Comparison of ENCODE assay signal across 16 cellular contexts in genomic region chr5:65919773-65920172, GRCh38. TPM values are rescaled to one million over a fixed set of nuclear protein-coding genes. Genes with fewer than 3 reads are reported as not detected.
DNase-seq lines count a peak whose midpoint lies in the region; ATAC-seq and TF ChIP-seq lines count a peak whose summit lies in the region.
"Had no signal": no experiment of that assay in that cellular context is flagged by ENCODE, and none has a peak within 500 bp of the region (broad histone marks: within the 10 kb centered on the region; RNA-seq: fewer than 3 reads in every experiment).

No MANE protein-coding gene starts in this region.

- ATAC-seq in RWPE2 (ENCODE audit: low read depth), result peak; percentile 72

- no peak for TF ChIP-seq CTCF in RWPE2 (IDR thresholded peaks at IDR 0.05; ENCODE audit: poor library complexity, severe bottlenecking)
- TF ChIP-seq CTCF in osteoblast (IDR thresholded peaks at IDR 0.05; ENCODE audit: extremely low read depth, low read depth, low read length), result no peak

- H3K9me3 ChIP-seq in RWPE2 (ENCODE audit: severe bottlenecking), result no peaks in the 10 kb centered on the region
- H3K9me3 ChIP-seq in osteoblast (ENCODE audit: low read depth, low read length), result no peaks in the 10 kb centered on the region
- H3K9me3 ChIP-seq: SJSA1 had no signal

- no peaks in the 10 kb centered on the region for H3K36me3 ChIP-seq in RWPE2 (ENCODE audit: low read depth)
- no peaks in the 10 kb centered on the region for H3K36me3 ChIP-seq in osteoblast (ENCODE audit: insufficient read depth, low read length)
- H3K36me3 ChIP-seq: SJSA1 had no signal

- DNase-seq in EH (ENCODE audit: low read depth) (peak; percentile 32), RWPE2 (ENCODE audit: low spot score) (no peak), fibroblast of gingiva (ENCODE audit: low read depth) (peak; percentile 55), osteoblast (ENCODE audit: insufficient read length, low spot score, missing footprints) (peak; percentile 93), DMS114 treated with DMSO at 0.1 percent for 48 hours (lab: John Stamatoyannopoulos, UW; ENCODE audit: unreplicated experiment) (no peak), nucleus accumbens (lab: John Stamatoyannopoulos, UW) (no peak)
- no peak for DNase-seq in activated CD8-positive, alpha-beta memory T cell treated with anti-CD3 and anti-CD28 coated beads for 24 hours
- no peak for DNase-seq in activated CD8-positive, alpha-beta memory T cell treated with anti-CD3 and anti-CD28 coated beads, Interleukin-2, amount 50 U/mL, for 48 hours
- DNase-seq: CD8-positive, alpha-beta memory T cell; H7; NCI-H146; NCI-H2227 treated with DMSO at 0.1 percent for 48 hours; NCI-H524 treated with DMSO at 0.1 percent for 48 hours; OCI-M1 had no signal

- no peak overlapping the region for H3K4me2 ChIP-seq in osteoblast (ENCODE audit: insufficient read depth, low read length)

- no peak overlapping the region for H3K4me3 ChIP-seq in RWPE2 (ENCODE audit: severe bottlenecking)
- no peak overlapping the region for H3K4me3 ChIP-seq in osteoblast (ENCODE audit: insufficient read depth, low read length)
- H3K4me3 ChIP-seq: SJSA1 had no signal

- H4K20me1 ChIP-seq in osteoblast (ENCODE audit: insufficient read depth, low read length), result no peaks in the 10 kb centered on the region

- no peaks in the 10 kb centered on the region for H3K27me3 ChIP-seq in RWPE2 (ENCODE audit: insufficient read depth, poor library complexity, severe bottlenecking)
- H3K27me3 ChIP-seq in osteoblast (ENCODE audit: insufficient read depth, low read length), result no peaks in the 10 kb centered on the region
- H3K27me3 ChIP-seq: SJSA1 had no signal

- H3K79me2 ChIP-seq in osteoblast (ENCODE audit: insufficient read depth, low read length), result no peaks in the 10 kb centered on the region

- H3K4me1 ChIP-seq in RWPE2 (ENCODE audit: insufficient read depth, poor library complexity, severe bottlenecking) (peaks cover 9% of the 10 kb centered on the region), osteoblast (ENCODE audit: insufficient read depth, low read length) (peaks cover 8% of the 10 kb centered on the region)

- H2AFZ ChIP-seq in osteoblast (ENCODE audit: low read length), result no peak overlapping the region

- H3K27ac ChIP-seq in RWPE2 (ENCODE audit: poor library complexity, severe bottlenecking) (no peak overlapping the region), osteoblast (ENCODE audit: low read depth, low read length) (no peak overlapping the region)
- H3K27ac ChIP-seq: RWPE1, SJSA1 had no signal

RNA-seq across cellular contexts. Expression of gene ERBIN, which starts 6.6 kb away (rescaled TPM):
- 189 and 199 TPM in 2 replicates for total RNA-seq in osteoblast

Comparison
In these comparisons a context has a peak if more than half of its experiments do, and no peak if none do; other contexts are left out.
1. DNase-seq: peak in EH (single experiment), fibroblast of gingiva (single experiment) and osteoblast (single experiment); none in RWPE2 (single experiment), DMS114 treated with DMSO at 0.1 percent for 48 hours (single experiment), activated CD8-positive, alpha-beta memory T cell treated with anti-CD3 and anti-CD28 coated beads for 24 hours (single experiment), nucleus accumbens (0 of 56) and activated CD8-positive, alpha-beta memory T cell treated with anti-CD3 and anti-CD28 coated beads, Interleukin-2, amount 50 U/mL, for 48 hours (single experiment).